In the genomic region with DNA sequence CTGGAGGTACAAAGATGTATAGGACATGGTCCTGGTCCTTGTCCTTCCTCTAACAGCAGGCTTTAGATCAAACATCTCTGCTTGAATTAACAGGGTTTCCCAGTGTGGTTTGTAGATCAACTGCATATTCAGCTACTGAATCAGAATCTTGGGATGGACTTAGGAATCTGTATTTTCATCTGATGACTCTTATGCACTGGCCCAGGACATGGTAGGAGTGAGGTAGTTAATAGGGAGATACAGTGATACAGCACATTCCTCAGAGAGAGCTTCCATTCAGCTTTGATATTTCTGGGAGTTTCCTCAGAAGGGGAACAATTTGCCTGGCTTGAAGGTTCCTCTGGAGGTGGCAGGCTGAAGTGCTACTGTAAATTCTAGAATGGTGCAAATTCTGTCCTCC, we compare ENCODE assay signal across 1 cellular context.
TF ChIP-seq lines count a peak whose summit lies in the region.

No MANE protein-coding gene starts in this region.

TF ChIP-seq in GM23338, 12 proteins besides CTCF, POLR2A, EP300 and RAD21 (continued from another document):
- TF ChIP-seq, protein P1, sequence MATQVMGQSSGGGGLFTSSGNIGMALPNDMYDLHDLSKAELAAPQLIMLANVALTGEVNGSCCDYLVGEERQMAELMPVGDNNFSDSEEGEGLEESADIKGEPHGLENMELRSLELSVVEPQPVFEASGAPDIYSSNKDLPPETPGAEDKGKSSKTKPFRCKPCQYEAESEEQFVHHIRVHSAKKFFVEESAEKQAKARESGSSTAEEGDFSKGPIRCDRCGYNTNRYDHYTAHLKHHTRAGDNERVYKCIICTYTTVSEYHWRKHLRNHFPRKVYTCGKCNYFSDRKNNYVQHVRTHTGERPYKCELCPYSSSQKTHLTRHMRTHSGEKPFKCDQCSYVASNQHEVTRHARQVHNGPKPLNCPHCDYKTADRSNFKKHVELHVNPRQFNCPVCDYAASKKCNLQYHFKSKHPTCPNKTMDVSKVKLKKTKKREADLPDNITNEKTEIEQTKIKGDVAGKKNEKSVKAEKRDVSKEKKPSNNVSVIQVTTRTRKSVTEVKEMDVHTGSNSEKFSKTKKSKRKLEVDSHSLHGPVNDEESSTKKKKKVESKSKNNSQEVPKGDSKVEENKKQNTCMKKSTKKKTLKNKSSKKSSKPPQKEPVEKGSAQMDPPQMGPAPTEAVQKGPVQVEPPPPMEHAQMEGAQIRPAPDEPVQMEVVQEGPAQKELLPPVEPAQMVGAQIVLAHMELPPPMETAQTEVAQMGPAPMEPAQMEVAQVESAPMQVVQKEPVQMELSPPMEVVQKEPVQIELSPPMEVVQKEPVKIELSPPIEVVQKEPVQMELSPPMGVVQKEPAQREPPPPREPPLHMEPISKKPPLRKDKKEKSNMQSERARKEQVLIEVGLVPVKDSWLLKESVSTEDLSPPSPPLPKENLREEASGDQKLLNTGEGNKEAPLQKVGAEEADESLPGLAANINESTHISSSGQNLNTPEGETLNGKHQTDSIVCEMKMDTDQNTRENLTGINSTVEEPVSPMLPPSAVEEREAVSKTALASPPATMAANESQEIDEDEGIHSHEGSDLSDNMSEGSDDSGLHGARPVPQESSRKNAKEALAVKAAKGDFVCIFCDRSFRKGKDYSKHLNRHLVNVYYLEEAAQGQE (IDR thresholded peaks at IDR 0.05; ENCODE audit: unreplicated experiment), result no peak
- TF ChIP-seq, protein P2, sequence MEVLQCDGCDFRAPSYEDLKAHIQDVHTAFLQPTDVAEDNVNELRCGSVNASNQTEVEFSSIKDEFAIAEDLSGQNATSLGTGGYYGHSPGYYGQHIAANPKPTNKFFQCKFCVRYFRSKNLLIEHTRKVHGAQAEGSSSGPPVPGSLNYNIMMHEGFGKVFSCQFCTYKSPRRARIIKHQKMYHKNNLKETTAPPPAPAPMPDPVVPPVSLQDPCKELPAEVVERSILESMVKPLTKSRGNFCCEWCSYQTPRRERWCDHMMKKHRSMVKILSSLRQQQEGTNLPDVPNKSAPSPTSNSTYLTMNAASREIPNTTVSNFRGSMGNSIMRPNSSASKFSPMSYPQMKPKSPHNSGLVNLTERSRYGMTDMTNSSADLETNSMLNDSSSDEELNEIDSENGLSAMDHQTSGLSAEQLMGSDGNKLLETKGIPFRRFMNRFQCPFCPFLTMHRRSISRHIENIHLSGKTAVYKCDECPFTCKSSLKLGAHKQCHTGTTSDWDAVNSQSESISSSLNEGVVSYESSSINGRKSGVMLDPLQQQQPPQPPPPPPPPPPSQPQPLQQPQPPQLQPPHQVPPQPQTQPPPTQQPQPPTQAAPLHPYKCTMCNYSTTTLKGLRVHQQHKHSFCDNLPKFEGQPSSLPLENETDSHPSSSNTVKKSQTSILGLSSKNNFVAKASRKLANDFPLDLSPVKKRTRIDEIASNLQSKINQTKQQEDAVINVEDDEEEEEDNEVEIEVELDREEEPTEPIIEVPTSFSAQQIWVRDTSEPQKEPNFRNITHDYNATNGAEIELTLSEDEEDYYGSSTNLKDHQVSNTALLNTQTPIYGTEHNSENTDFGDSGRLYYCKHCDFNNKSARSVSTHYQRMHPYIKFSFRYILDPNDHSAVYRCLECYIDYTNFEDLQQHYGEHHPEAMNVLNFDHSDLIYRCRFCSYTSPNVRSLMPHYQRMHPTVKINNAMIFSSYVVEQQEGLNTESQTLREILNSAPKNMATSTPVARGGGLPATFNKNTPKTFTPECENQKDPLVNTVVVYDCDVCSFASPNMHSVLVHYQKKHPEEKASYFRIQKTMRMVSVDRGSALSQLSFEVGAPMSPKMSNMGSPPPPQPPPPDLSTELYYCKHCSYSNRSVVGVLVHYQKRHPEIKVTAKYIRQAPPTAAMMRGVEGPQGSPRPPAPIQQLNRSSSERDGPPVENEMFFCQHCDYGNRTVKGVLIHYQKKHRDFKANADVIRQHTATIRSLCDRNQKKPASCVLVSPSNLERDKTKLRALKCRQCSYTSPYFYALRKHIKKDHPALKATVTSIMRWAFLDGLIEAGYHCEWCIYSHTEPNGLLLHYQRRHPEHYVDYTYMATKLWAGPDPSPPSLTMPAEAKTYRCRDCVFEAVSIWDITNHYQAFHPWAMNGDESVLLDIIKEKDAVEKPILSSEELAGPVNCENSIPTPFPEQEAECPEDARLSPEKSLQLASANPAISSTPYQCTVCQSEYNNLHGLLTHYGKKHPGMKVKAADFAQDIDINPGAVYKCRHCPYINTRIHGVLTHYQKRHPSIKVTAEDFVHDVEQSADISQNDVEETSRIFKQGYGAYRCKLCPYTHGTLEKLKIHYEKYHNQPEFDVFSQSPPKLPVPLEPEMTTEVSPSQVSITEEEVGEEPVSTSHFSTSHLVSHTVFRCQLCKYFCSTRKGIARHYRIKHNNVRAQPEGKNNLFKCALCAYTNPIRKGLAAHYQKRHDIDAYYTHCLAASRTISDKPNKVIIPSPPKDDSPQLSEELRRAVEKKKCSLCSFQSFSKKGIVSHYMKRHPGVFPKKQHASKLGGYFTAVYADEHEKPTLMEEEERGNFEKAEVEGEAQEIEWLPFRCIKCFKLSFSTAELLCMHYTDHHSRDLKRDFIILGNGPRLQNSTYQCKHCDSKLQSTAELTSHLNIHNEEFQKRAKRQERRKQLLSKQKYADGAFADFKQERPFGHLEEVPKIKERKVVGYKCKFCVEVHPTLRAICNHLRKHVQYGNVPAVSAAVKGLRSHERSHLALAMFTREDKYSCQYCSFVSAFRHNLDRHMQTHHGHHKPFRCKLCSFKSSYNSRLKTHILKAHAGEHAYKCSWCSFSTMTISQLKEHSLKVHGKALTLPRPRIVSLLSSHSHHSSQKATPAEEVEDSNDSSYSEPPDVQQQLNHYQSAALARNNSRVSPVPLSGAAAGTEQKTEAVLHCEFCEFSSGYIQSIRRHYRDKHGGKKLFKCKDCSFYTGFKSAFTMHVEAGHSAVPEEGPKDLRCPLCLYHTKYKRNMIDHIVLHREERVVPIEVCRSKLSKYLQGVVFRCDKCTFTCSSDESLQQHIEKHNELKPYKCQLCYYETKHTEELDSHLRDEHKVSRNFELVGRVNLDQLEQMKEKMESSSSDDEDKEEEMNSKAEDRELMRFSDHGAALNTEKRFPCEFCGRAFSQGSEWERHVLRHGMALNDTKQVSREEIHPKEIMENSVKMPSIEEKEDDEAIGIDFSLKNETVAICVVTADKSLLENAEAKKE (CRISPR knock-in tag; IDR thresholded peaks at IDR 0.05), result no peak
- TF ChIP-seq ZNF114 (CRISPR knock-in tag; IDR thresholded peaks at IDR 0.05), result no peak
- no peak for TF ChIP-seq CREB1 (CRISPR knock-in tag; IDR thresholded peaks at IDR 0.05; ENCODE audit: low read depth)
- no peak for TF ChIP-seq EZH2phosphoT487 (IDR thresholded peaks at IDR 0.05; ENCODE audit: unreplicated experiment)
- TF ChIP-seq JUNB (IDR thresholded peaks at IDR 0.05; ENCODE audit: unreplicated experiment), result no peak
- TF ChIP-seq STAT1 (IDR thresholded peaks at IDR 0.05; ENCODE audit: unreplicated experiment), result no peak
- TF ChIP-seq NANOG (IDR thresholded peaks at IDR 0.05; ENCODE audit: borderline replicate concordance), result no peak
- TF ChIP-seq POLR2AphosphoS5 (IDR thresholded peaks at IDR 0.05; ENCODE audit: low read depth), result no peak
- no peak for TF ChIP-seq EZH2 (IDR thresholded peaks at IDR 0.05; ENCODE audit: low read depth, unreplicated experiment)
TF ChIP-seq in GM23338: peak in this region for 0.
